ENCODE assay signal across 1 cellular context in genomic region chr3:194320100-194320499, GRCh38.
TF ChIP-seq lines count a peak whose summit lies in the region.

No MANE protein-coding gene starts in this region.

TF ChIP-seq in H1, 55 proteins besides CTCF, POLR2A, EP300 and RAD21:
- TF ChIP-seq CBX5 (IDR thresholded peaks at IDR 0.05; ENCODE audit: low read depth, low read length) (no peak), CBX8 (IDR thresholded peaks at IDR 0.05; ENCODE audit: borderline replicate concordance, low read depth, low read length) (no peak)
